ENCODE assay signal across 30 cellular contexts in genomic region chr3:138395865-138396751, GRCh38. TPM values are rescaled to one million over a fixed set of nuclear protein-coding genes. Genes with fewer than 3 reads are reported as not detected.
A peak's percentile ranks its signal among the peaks of the same experiment; 100 is the strongest.
DNase-seq lines count a peak whose midpoint lies in the region; ATAC-seq, FAIRE-seq and TF ChIP-seq lines count a peak whose summit lies in the region.
"Had no signal": no experiment of that assay in that cellular context is flagged by ENCODE, and none has a peak within 500 bp of the region (broad histone marks: within the 10 kb centered on the region; RNA-seq: fewer than 3 reads in every experiment).

No MANE protein-coding gene starts in this region.

- H3K27ac ChIP-seq in endodermal cell (ENCODE audit: low read depth, low read length) (no peak overlapping the region), gastrocnemius medialis (peak overlapping the region in 3 of 4 donors; percentile 29 to 53 (median 47))
- H3K27ac ChIP-seq: neutrophil had no signal

- TF ChIP-seq POLR2A in gastrocnemius medialis (IDR thresholded peaks at IDR 0.05), result no peak

- H3K36me3 Mint-ChIP-seq in Caco-2 (ENCODE audit: insufficient read depth, unreplicated experiment) (no peaks in the 10 kb centered on the region), endodermal cell (ENCODE audit: low read depth) (no peaks in the 10 kb centered on the region)
- H3K36me3 Mint-ChIP-seq: CD4-positive, alpha-beta memory T cell; immature natural killer cell; stimulated activated naive B cell treated with anti-CD40 and anti-IgM and Interleukin-4, amounts not matched to agents 10 μg/mL and 1 μg/mL and 100 μg/mL, for 72 hours had no signal

- H3K4me1 Mint-ChIP-seq in Caco-2 (ENCODE audit: low read depth, unreplicated experiment) (peaks cover 34% of the 10 kb centered on the region), endodermal cell (peaks cover 5% of the 10 kb centered on the region)
- H3K4me1 Mint-ChIP-seq: activated CD4-positive, alpha-beta memory T cell treated with anti-CD3 and anti-CD28 coated beads, Interleukin-2, amount 10 ng/mL, durations not matched to agents 7 days and 5 days; CD4-positive, alpha-beta memory T cell; immature natural killer cell had no signal

- H3K27me3 ChIP-seq in Caco-2 (replicated peaks; ENCODE audit: control insufficient read depth, insufficient read depth, low read length), result no peaks in the 10 kb centered on the region
- H3K27me3 ChIP-seq in endodermal cell (ENCODE audit: control insufficient read depth, insufficient read depth, low read length, poor library complexity, severe bottlenecking), result no peaks in the 10 kb centered on the region
- no peaks in the 10 kb centered on the region for H3K27me3 ChIP-seq in gastrocnemius medialis
- H3K27me3 ChIP-seq: neutrophil had no signal

- H3K4me3 ChIP-seq in Caco-2 (ENCODE audit: low read depth, low read length), result no peak overlapping the region
- no peak overlapping the region for H3K4me3 ChIP-seq in endodermal cell (ENCODE audit: low read length)
- H3K4me3 ChIP-seq in gastrocnemius medialis, result no peak overlapping the region
- H3K4me3 ChIP-seq: GM12878 had no signal

- TF ChIP-seq CTCF in Caco-2 (IDR thresholded peaks at IDR 0.05; ENCODE audit: insufficient read depth in 1 of 2, low read depth in 1 of 2, low read length in 1 of 2, severe bottlenecking in 1 of 2, unreplicated experiment in 1 of 2) (no peak), endodermal cell (conservative IDR thresholded peaks at IDR 0.05) (no peak), gastrocnemius medialis (IDR thresholded peaks at IDR 0.05 in 4 of 5, conservative IDR thresholded peaks at IDR 0.05 in 1 of 5) (no peak)

- FAIRE-seq in HTR-8/SVneo (lab: Jason Lieb, UNC), result no peak
- FAIRE-seq: A204.1, frontal cortex, GM12878, TTC549 had no signal

- BruUV-seq in Caco-2 (replicated peaks; lab: Mats Ljungman, UMichigan), result no TSS peak

- H3K4me1 ChIP-seq in Caco-2 (peaks cover 29% of the 10 kb centered on the region), endodermal cell (ENCODE audit: control insufficient read depth, insufficient read depth, low read length) (no peaks in the 10 kb centered on the region), gastrocnemius medialis (peaks cover 40 to 68% of the 10 kb centered on the region in 2 donors)

- H3K9me3 Mint-ChIP-seq in Caco-2 (ENCODE audit: unreplicated experiment), result no peaks in the 10 kb centered on the region
- no peaks in the 10 kb centered on the region for H3K9me3 Mint-ChIP-seq in endodermal cell
- H3K9me3 Mint-ChIP-seq: activated CD4-positive, alpha-beta memory T cell treated with anti-CD3 and anti-CD28 coated beads, Interleukin-2, amount 10 ng/mL, durations not matched to agents 7 days and 5 days; CD4-positive, alpha-beta memory T cell; immature natural killer cell; stimulated activated naive B cell treated with anti-CD40 and anti-IgM and Interleukin-4, amounts not matched to agents 10 μg/mL and 1 μg/mL and 100 μg/mL, for 72 hours had no signal

- CTCF ChIA-PET in Caco-2 (lab: Charles Lee), result interaction anchor here (0.6 kb wide), 1 partner anchor 53 kb away, joined by 3 read pairs; no protein-coding TSS in a partner anchor

- no peak for DNase-seq in Caco-2
- DNase-seq in endodermal cell, result peak; percentile 45
- peak; percentile 63 for DNase-seq in left ventricle myocardium superior
- no peak for DNase-seq in gastrocnemius medialis
- no peak for DNase-seq in left colon
- no peak for DNase-seq in cortex of kidney (lab: John Stamatoyannopoulos, UW)
- DNase-seq in HTR-8/SVneo (ENCODE audit: insufficient read length, low spot score), result no peak
- DNase-seq: activated CD4-positive, alpha-beta memory T cell treated with anti-CD3 and anti-CD28 coated beads, Interleukin-2, amount 10 ng/mL, durations not matched to agents 7 days and 5 days; activated CD8-positive, alpha-beta memory T cell treated with anti-CD3 and anti-CD28 coated beads, Interleukin-2, amount 50 U/mL, for 4 hours; activated naive CD4-positive, alpha-beta T cell treated with Interleukin-2 at 50 U/mL for 16 hours; CD4-positive, alpha-beta memory T cell; HCEC 1CT; hippocampal formation; immature natural killer cell; NCI-H1436; NCI-H2081; NCI-H2227 treated with DMSO at 0.1 percent for 48 hours; NCI-H526 treated with DMSO at 0.1 percent for 48 hours; NK-92 treated with Interleukin-12 subunit alpha and Interleukin-12 subunit beta, amount 100 ng/mL, for 24 hours; stimulated activated naive B cell treated with anti-CD40 and anti-IgM and Interleukin-4, amounts not matched to agents 10 μg/mL and 1 μg/mL and 100 μg/mL, for 72 hours; T-helper 17 cell had no signal

- H3K4me3 Mint-ChIP-seq in Caco-2 (ENCODE audit: unreplicated experiment) (no peak overlapping the region), endodermal cell (no peak overlapping the region)
- H3K4me3 Mint-ChIP-seq: activated CD4-positive, alpha-beta memory T cell treated with anti-CD3 and anti-CD28 coated beads, Interleukin-2, amount 10 ng/mL, durations not matched to agents 7 days and 5 days; CD4-positive, alpha-beta memory T cell; immature natural killer cell; stimulated activated naive B cell treated with anti-CD40 and anti-IgM and Interleukin-4, amounts not matched to agents 10 μg/mL and 1 μg/mL and 100 μg/mL, for 72 hours; T-helper 17 cell had no signal

- in situ Hi-C loops in gastrocnemius medialis (cut with MboI; ENCODE audit: low sequenced_read_pairs in 4 of 4), result loop anchor here in 1 of 4 donors (10.0 kb wide), 1 partner anchor 61 kb away; no protein-coding TSS in a partner anchor

- ATAC-seq in left ventricle myocardium superior (peak; percentile 75), gastrocnemius medialis (no peak), left colon (no peak), HG03097 (IDR thresholded peaks at IDR 0.05; ENCODE audit: low FRiP score, unreplicated experiment) (no peak)
- ATAC-seq: GM12878, left lobe of liver, SK-N-SH treated with all-trans-retinoic acid at 6 μM for 48 hours, T-helper 17 cell had no signal

- WGBS in endodermal cell (ENCODE audit: insufficient coverage in 1 of 2, insufficient read length in 1 of 2), 2 experiments, result 90 to 100% methylated on average over 7 to 12 of the region's 12 CpGs

- intact Hi-C loops in Caco-2 (cut with micrococcal nuclease; ENCODE audit: unreplicated experiment) (no loop called here), left ventricle myocardium superior (cut with micrococcal nuclease) (no loop called here), gastrocnemius medialis (cut with DNase I; ENCODE audit: low total_unique reads) (no loop called here), left colon (cut with DNase I, micrococcal nuclease) (no loop called here)

- H3K27ac Mint-ChIP-seq in Caco-2 (ENCODE audit: unreplicated experiment) (peak overlapping the region; percentile 31), endodermal cell (peak overlapping the region; percentile 60)
- H3K27ac Mint-ChIP-seq: activated CD4-positive, alpha-beta memory T cell treated with anti-CD3 and anti-CD28 coated beads, Interleukin-2, amount 10 ng/mL, durations not matched to agents 7 days and 5 days; immature natural killer cell; progenitor cell of endocrine pancreas; T-helper 17 cell had no signal

- H3K27me3 Mint-ChIP-seq in Caco-2 (ENCODE audit: insufficient read depth, unreplicated experiment) (no peaks in the 10 kb centered on the region), endodermal cell (ENCODE audit: insufficient read depth) (no peaks in the 10 kb centered on the region)

- H3K9me3 ChIP-seq in Caco-2, result no peaks in the 10 kb centered on the region
- no peaks in the 10 kb centered on the region for H3K9me3 ChIP-seq in endodermal cell (ENCODE audit: control insufficient read depth, low read length)
- H3K9me3 ChIP-seq in gastrocnemius medialis, result no peaks in the 10 kb centered on the region
- H3K9me3 ChIP-seq: neutrophil had no signal

- POLR2A ChIA-PET in Caco-2 (lab: Charles Lee), result no interaction called here

- H3K36me3 ChIP-seq in Caco-2 (ENCODE audit: control insufficient read depth, insufficient read depth, low read length) (no peaks in the 10 kb centered on the region), endodermal cell (ENCODE audit: control insufficient read depth, insufficient read depth, low read length) (no peaks in the 10 kb centered on the region), gastrocnemius medialis (peaks cover 0 to 14% of the 10 kb centered on the region in 2 donors)
- H3K36me3 ChIP-seq: neutrophil had no signal

- no peak overlapping the region for H3K9ac ChIP-seq in endodermal cell (ENCODE audit: extremely low read depth, low read length, poor library complexity, severe bottlenecking)

RNA-seq across cellular contexts. Expression of gene ESYT3, which starts 38.3 kb away (rescaled TPM):
- 5.7 and 7.6 TPM in 2 replicates for total RNA-seq in Caco-2 (2022)
- 10 to 100 TPM in 1 of 2 donors, 1 to 10 TPM in 1; 7.7 to 10.2 TPM for total RNA-seq in endodermal cell
- polyA plus RNA-seq in endodermal cell (2013, experiment 1 of 2), result 1.5 TPM
- 0.70 TPM for polyA plus RNA-seq in endodermal cell (2013, experiment 2 of 2)
- 1.2 TPM for total RNA-seq in left ventricle myocardium superior
- 1 to 10 TPM in 1 of 4 donors, under 1 TPM in 3; 0.20 to 2.3 (median 0.77) TPM for total RNA-seq in gastrocnemius medialis
- total RNA-seq in left colon, result 1 to 10 TPM in 1 of 2 donors, under 1 TPM in 1; 0.12 to 1.7 TPM
- total RNA-seq: GM12878 had no signal
- polyA plus RNA-seq: CD4-positive, alpha-beta memory T cell; GM12878; immature natural killer cell had no signal

RNA-seq across cellular contexts. Expression of gene MRAS, which starts 47.7 kb away (rescaled TPM):
- total RNA-seq in Caco-2 (2022) (8.5 and 11.4 TPM in 2 replicates), endodermal cell (10 to 100 TPM; 12.8 to 16.1 TPM), left ventricle myocardium superior (405 TPM), gastrocnemius medialis (100 to 1,000 TPM in 1 of 4 donors, 10 to 100 TPM in 3; 45.8 to 149 (median 57.7) TPM), left colon (1 to 10 TPM; 3.9 to 6.3 TPM)
- polyA plus RNA-seq in endodermal cell (2013, experiment 1 of 2), result 24.2 TPM
- polyA plus RNA-seq in endodermal cell (2013, experiment 2 of 2), result 24.6 TPM
- total RNA-seq: activated CD4-positive, alpha-beta memory T cell treated with anti-CD3 and anti-CD28 coated beads, Interleukin-2, amount 10 ng/mL, durations not matched to agents 7 days and 5 days had no signal
- polyA plus RNA-seq: CD4-positive, alpha-beta memory T cell; immature natural killer cell had no signal

Comparison
In these comparisons a context has a peak if more than half of its experiments do, and no peak if none do; other contexts are left out.
1. DNase-seq: peak in endodermal cell (single experiment) and left ventricle myocardium superior (single experiment); none in Caco-2 (0 of 2), gastrocnemius medialis (0 of 2), left colon (0 of 2), cortex of kidney (single experiment) and HTR-8/SVneo (single experiment).